ENCODE assay signal across 1 cellular context in genomic region chr4:86220137-86220536, GRCh38.
TF ChIP-seq lines count a peak whose summit lies in the region.

No MANE protein-coding gene starts in this region.

TF ChIP-seq in WTC11, 78 proteins besides CTCF, POLR2A, EP300 and RAD21 (continued from another document):
- TF ChIP-seq KAT7 (CRISPR knock-in tag; IDR thresholded peaks at IDR 0.05; ENCODE audit: borderline replicate concordance) (no peak), ZNF232 (CRISPR knock-in tag; IDR thresholded peaks at IDR 0.05) (no peak), ZSCAN18 (CRISPR knock-in tag; IDR thresholded peaks at IDR 0.05) (no peak)
